ENCODE assay signal across 12 cellular contexts in genomic region chr1:156858555-156858956, GRCh38. TPM values are rescaled to one million over a fixed set of nuclear protein-coding genes. Genes with fewer than 3 reads are reported as not detected.
DNase-seq lines count a peak whose midpoint lies in the region; ATAC-seq lines count a peak whose summit lies in the region.
"Had no signal": no experiment of that assay in that cellular context is flagged by ENCODE, and none has a peak within 500 bp of the region (broad histone marks: within the 10 kb centered on the region; RNA-seq: fewer than 3 reads in every experiment).

No MANE protein-coding gene starts in this region.

- H3K4me1 Mint-ChIP-seq in activated T-cell treated with anti-CD3 and anti-CD28 coated beads, Interleukin-2, amount 50 U/mL, for 72 hours (ENCODE audit: low read depth) = peaks cover 42% of the 10 kb centered on the region
- peaks cover 24% of the 10 kb centered on the region for H3K4me1 Mint-ChIP-seq in activated T-cell treated with anti-CD3 and anti-CD28 coated beads, Interleukin-2, amount 50 U/mL, for 4 hours (ENCODE audit: low read depth)
- H3K4me1 Mint-ChIP-seq in activated naive CD8-positive, alpha-beta T cell treated with anti-CD3 and anti-CD28 coated beads, Interleukin-2, amount 50 U/mL, for 24 hours = peaks cover 38% of the 10 kb centered on the region
- H3K4me1 Mint-ChIP-seq in immature natural killer cell = peaks cover 16 to 21% of the 10 kb centered on the region in 2 donors
- H3K4me1 Mint-ChIP-seq in stimulated activated naive CD8-positive, alpha-beta T cell treated with anti-CD3 and anti-CD28 coated beads, Interleukin-15, amount 100 ng/mL, for 72 hours = peaks cover 46% of the 10 kb centered on the region

- no peak for ATAC-seq in activated T-cell treated with anti-CD3 and anti-CD28 coated beads, Interleukin-2, amount 50 U/mL, for 72 hours (replicated peaks in 1 of 2)
- ATAC-seq in activated T-cell treated with anti-CD3 and anti-CD28 coated beads, Interleukin-2, amount 50 U/mL, for 4 hours = no peak
- ATAC-seq in activated naive CD8-positive, alpha-beta T cell treated with anti-CD3 and anti-CD28 coated beads, Interleukin-2, amount 50 U/mL, for 24 hours = no peak
- ATAC-seq in stimulated activated naive CD8-positive, alpha-beta T cell treated with anti-CD3 and anti-CD28 coated beads, Interleukin-15, amount 100 ng/mL, for 72 hours = no peak

- H3K27me3 Mint-ChIP-seq in activated T-cell treated with anti-CD3 and anti-CD28 coated beads, Interleukin-2, amount 50 U/mL, for 72 hours (ENCODE audit: low read depth) = peaks cover 50% of the 10 kb centered on the region
- H3K27me3 Mint-ChIP-seq in activated T-cell treated with anti-CD3 and anti-CD28 coated beads, Interleukin-2, amount 50 U/mL, for 4 hours (ENCODE audit: low read depth) = peaks cover 54% of the 10 kb centered on the region
- peaks cover 50% of the 10 kb centered on the region for H3K27me3 Mint-ChIP-seq in activated naive CD8-positive, alpha-beta T cell treated with anti-CD3 and anti-CD28 coated beads, Interleukin-2, amount 50 U/mL, for 24 hours
- H3K27me3 Mint-ChIP-seq in immature natural killer cell (ENCODE audit: low read depth in 3 of 3) = peaks cover 17 to 24% (median 19%) of the 10 kb centered on the region in 3 donors
- peaks cover 65% of the 10 kb centered on the region for H3K27me3 Mint-ChIP-seq in stimulated activated naive CD8-positive, alpha-beta T cell treated with anti-CD3 and anti-CD28 coated beads, Interleukin-15, amount 100 ng/mL, for 72 hours

- H3K9me3 Mint-ChIP-seq in activated T-cell treated with anti-CD3 and anti-CD28 coated beads, Interleukin-2, amount 50 U/mL, for 72 hours = no peaks in the 10 kb centered on the region
- no peaks in the 10 kb centered on the region for H3K9me3 Mint-ChIP-seq in activated T-cell treated with anti-CD3 and anti-CD28 coated beads, Interleukin-2, amount 50 U/mL, for 4 hours
- H3K9me3 Mint-ChIP-seq in activated naive CD8-positive, alpha-beta T cell treated with anti-CD3 and anti-CD28 coated beads, Interleukin-2, amount 50 U/mL, for 24 hours = no peaks in the 10 kb centered on the region
- H3K9me3 Mint-ChIP-seq in immature natural killer cell = no peaks in the 10 kb centered on the region
- H3K9me3 Mint-ChIP-seq in stimulated activated naive CD8-positive, alpha-beta T cell treated with anti-CD3 and anti-CD28 coated beads, Interleukin-15, amount 100 ng/mL, for 72 hours = no peaks in the 10 kb centered on the region

- no peak for DNase-seq in activated T-cell treated with anti-CD3 and anti-CD28 coated beads, Interleukin-2, amount 50 U/mL, for 72 hours
- no peak for DNase-seq in activated T-cell treated with anti-CD3 and anti-CD28 coated beads, Interleukin-2, amount 50 U/mL, for 4 hours
- DNase-seq in activated naive CD8-positive, alpha-beta T cell treated with anti-CD3 and anti-CD28 coated beads, Interleukin-2, amount 50 U/mL, for 24 hours = no peak
- no peak for DNase-seq in immature natural killer cell
- DNase-seq in stimulated activated naive CD8-positive, alpha-beta T cell treated with anti-CD3 and anti-CD28 coated beads, Interleukin-15, amount 100 ng/mL, for 72 hours = no peak
- DNase-seq in SW 1271 (lab: John Stamatoyannopoulos, UW) = no peak
- no peak for DNase-seq in SIG-M5 treated with dmso at 0.1 percent for 504 hours (lab: John Stamatoyannopoulos, UW; ENCODE audit: unreplicated experiment)
- DNase-seq in effector CD4-positive, alpha-beta T cell = no peak
- DNase-seq: WERI-Rb-1 had no signal

- H3K4me3 Mint-ChIP-seq in activated T-cell treated with anti-CD3 and anti-CD28 coated beads, Interleukin-2, amount 50 U/mL, for 72 hours = peak overlapping the region; percentile 34 to 75
- no peak overlapping the region for H3K4me3 Mint-ChIP-seq in activated T-cell treated with anti-CD3 and anti-CD28 coated beads, Interleukin-2, amount 50 U/mL, for 4 hours
- H3K4me3 Mint-ChIP-seq in activated naive CD8-positive, alpha-beta T cell treated with anti-CD3 and anti-CD28 coated beads, Interleukin-2, amount 50 U/mL, for 24 hours = peak overlapping the region; percentile 55
- H3K4me3 Mint-ChIP-seq in immature natural killer cell = peak overlapping the region; percentile 12 to 74 (median 18)
- H3K4me3 Mint-ChIP-seq in stimulated activated naive CD8-positive, alpha-beta T cell treated with anti-CD3 and anti-CD28 coated beads, Interleukin-15, amount 100 ng/mL, for 72 hours = peak overlapping the region; percentile 29 to 35

- H3K27ac Mint-ChIP-seq in activated T-cell treated with anti-CD3 and anti-CD28 coated beads, Interleukin-2, amount 50 U/mL, for 72 hours = no peak overlapping the region
- H3K27ac Mint-ChIP-seq in activated naive CD8-positive, alpha-beta T cell treated with anti-CD3 and anti-CD28 coated beads, Interleukin-2, amount 50 U/mL, for 24 hours = no peak overlapping the region
- H3K27ac Mint-ChIP-seq in immature natural killer cell = peak overlapping the region in 2 of 6 donors; percentile 32 to 71
- H3K27ac Mint-ChIP-seq in stimulated activated naive CD8-positive, alpha-beta T cell treated with anti-CD3 and anti-CD28 coated beads, Interleukin-15, amount 100 ng/mL, for 72 hours = peak overlapping the region in 1 of 2 donors; percentile 13
- H3K27ac Mint-ChIP-seq: CD14-positive monocyte had no signal

- H3K36me3 Mint-ChIP-seq in activated T-cell treated with anti-CD3 and anti-CD28 coated beads, Interleukin-2, amount 50 U/mL, for 72 hours (ENCODE audit: insufficient read depth in 2 of 2) = peaks cover 0 to 2% of the 10 kb centered on the region in 2 donors
- no peaks in the 10 kb centered on the region for H3K36me3 Mint-ChIP-seq in activated T-cell treated with anti-CD3 and anti-CD28 coated beads, Interleukin-2, amount 50 U/mL, for 4 hours (ENCODE audit: insufficient read depth)
- H3K36me3 Mint-ChIP-seq in activated naive CD8-positive, alpha-beta T cell treated with anti-CD3 and anti-CD28 coated beads, Interleukin-2, amount 50 U/mL, for 24 hours (ENCODE audit: low read depth) = no peaks in the 10 kb centered on the region
- H3K36me3 Mint-ChIP-seq in immature natural killer cell = peaks cover 0 to 4% (median 0%) of the 10 kb centered on the region in 3 donors

RNA-seq across cellular contexts. Expression of gene INSRR, which starts 0.4 kb away (rescaled TPM):
- under 1 TPM; 0.17 to 0.30 TPM for total RNA-seq in activated T-cell treated with anti-CD3 and anti-CD28 coated beads, Interleukin-2, amount 50 U/mL, for 72 hours
- under 1 TPM in 1 of 3 donors, not detected in 2; 0.11 TPM for total RNA-seq in activated T-cell treated with anti-CD3 and anti-CD28 coated beads, Interleukin-2, amount 50 U/mL, for 4 hours
- not detected for polyA plus RNA-seq in immature natural killer cell
- total RNA-seq: lung, subcutaneous adipose tissue had no signal
- polyA plus RNA-seq: CD14-positive monocyte, lung had no signal

RNA-seq across cellular contexts. Expression of gene NTRK1, which starts 2.1 kb away (rescaled TPM):
- 10 to 100 TPM; 16.8 to 21.4 TPM for total RNA-seq in activated T-cell treated with anti-CD3 and anti-CD28 coated beads, Interleukin-2, amount 50 U/mL, for 72 hours
- 1 to 10 TPM in 2 of 3 donors, under 1 TPM in 1; 0.55 to 2.4 (median 1.8) TPM for total RNA-seq in activated T-cell treated with anti-CD3 and anti-CD28 coated beads, Interleukin-2, amount 50 U/mL, for 4 hours
- polyA plus RNA-seq in immature natural killer cell = under 1 TPM in 1 of 3 donors, not detected in 2; 0.71 TPM
- polyA plus RNA-seq: CD14-positive monocyte had no signal

RNA-seq across cellular contexts. Expression of gene PEAR1, which starts 35.0 kb away (rescaled TPM):
- total RNA-seq in activated T-cell treated with anti-CD3 and anti-CD28 coated beads, Interleukin-2, amount 50 U/mL, for 72 hours = under 1 TPM in 1 of 2 donors, not detected in 1; 0.07 TPM
- under 1 TPM in 1 of 3 donors, not detected in 2; 0.05 TPM for total RNA-seq in activated T-cell treated with anti-CD3 and anti-CD28 coated beads, Interleukin-2, amount 50 U/mL, for 4 hours
- polyA plus RNA-seq in immature natural killer cell = under 1 TPM in 1 of 3 donors, not detected in 2; 0.28 TPM
- polyA plus RNA-seq: CD14-positive monocyte had no signal

RNA-seq across cellular contexts. Expression of gene SH2D2A, which starts 41.9 kb away (rescaled TPM):
- total RNA-seq in activated T-cell treated with anti-CD3 and anti-CD28 coated beads, Interleukin-2, amount 50 U/mL, for 72 hours = 100 to 1,000 TPM; 221 to 246 TPM
- 100 to 1,000 TPM; 200 to 245 (median 214) TPM for total RNA-seq in activated T-cell treated with anti-CD3 and anti-CD28 coated beads, Interleukin-2, amount 50 U/mL, for 4 hours
- polyA plus RNA-seq in immature natural killer cell = 100 to 1,000 TPM in 1 of 3 donors, 10 to 100 TPM in 2; 76.4 to 139 (median 84.1) TPM

Comparison
In these comparisons a context has a peak if more than half of its experiments do, and no peak if none do; other contexts are left out.
1. RNA of gene NTRK1, which starts 2.1 kb away (total RNA-seq): 16.8 to 21.4 TPM in activated T-cell treated with anti-CD3 and anti-CD28 coated beads, Interleukin-2, amount 50 U/mL, for 72 hours; 0.55 to 2.4 TPM in activated T-cell treated with anti-CD3 and anti-CD28 coated beads, Interleukin-2, amount 50 U/mL, for 4 hours; every median in the first group is over 4 times any median in the second.